Comparison of ENCODE assay signal across 19 cellular contexts in genomic region chr1:163673756-163674155, GRCh38.
A peak's percentile ranks its signal among the peaks of the same experiment; 100 is the strongest.
DNase-seq lines count a peak whose midpoint lies in the region; TF ChIP-seq lines count a peak whose summit lies in the region.
"Had no signal": no experiment of that assay in that cellular context is flagged by ENCODE, and none has a peak within 500 bp of the region (broad histone marks: within the 10 kb centered on the region; RNA-seq: fewer than 3 reads in every experiment).

No MANE protein-coding gene starts in this region.

- TF ChIP-seq EP300 in SK-N-SH (IDR thresholded peaks at IDR 0.05; ENCODE audit: borderline replicate concordance in 1 of 2, low read depth in 1 of 2, low read length in 1 of 2) = no peak

- H3K9me3 ChIP-seq in MM.1S (replicated peaks; ENCODE audit: insufficient read depth, low read length) (no peaks in the 10 kb centered on the region; the same call in 1 of the 2 replicates), SK-N-SH (no peaks in the 10 kb centered on the region)
- H3K9me3 ChIP-seq: BLaER1, suprapubic skin had no signal

- H3K27ac ChIP-seq in MM.1S (ENCODE audit: low read length) = no peak overlapping the region
- no peak overlapping the region for H3K27ac ChIP-seq in SK-N-SH (ENCODE audit: low read depth in 2 of 2, low read length in 1 of 2)
- H3K27ac ChIP-seq: BLaER1, PC-9, suprapubic skin had no signal

- H3K27me3 ChIP-seq in MM.1S (replicated peaks; ENCODE audit: insufficient read depth, low read length) = no peaks in the 10 kb centered on the region
- H3K27me3 ChIP-seq in SK-N-SH (ENCODE audit: insufficient read depth) = no peaks in the 10 kb centered on the region
- H3K27me3 ChIP-seq: BLaER1, suprapubic skin had no signal

- no peak for TF ChIP-seq CTCF in fibroblast of villous mesenchyme (IDR thresholded peaks at IDR 0.05; ENCODE audit: insufficient read depth, low read depth, low read length)
- no peak for TF ChIP-seq CTCF in MM.1S (IDR thresholded peaks at IDR 0.05; ENCODE audit: low read length)
- TF ChIP-seq CTCF in SK-N-SH (IDR thresholded peaks at IDR 0.05) = no peak

- POLR2A ChIA-PET in SK-N-SH (lab: Yijun Ruan, JAX) = no interaction called here

- no peaks in the 10 kb centered on the region for H3K4me1 ChIP-seq in MM.1S (ENCODE audit: low read length)
- H3K4me1 ChIP-seq in SK-N-SH (ENCODE audit: control insufficient read depth in 1 of 2, insufficient read depth in 2 of 2, low read depth in 1 of 2, low read length in 1 of 2) = no peaks in the 10 kb centered on the region
- H3K4me1 ChIP-seq: BLaER1, suprapubic skin had no signal

- DNase-seq in D341Med (ENCODE audit: low spot score) (peak; percentile 53), NCI-H82 treated with DMSO at 0.1 percent for 48 hours (lab: John Stamatoyannopoulos, UW; ENCODE audit: unreplicated experiment) (peak; percentile 87), fibroblast of villous mesenchyme (ENCODE audit: low read depth) (peak; percentile 71), retina (peak; percentile 32), MM.1S (no peak), SK-N-SH (no peak)
- DNase-seq in stimulated activated CD4-positive, alpha-beta T cell treated with anti-CD3 and anti-CD28 coated beads, Interleukin-2, amount 100 ng/mL, for 48 hours = no peak
- no peak for DNase-seq in activated effector memory CD4-positive, alpha-beta T cell treated with Interleukin-2 at 50 U/mL for 16 hours
- DNase-seq: activated B cell treated with CpG ODN at 0.5 μM for 24 hours; activated naive CD4-positive, alpha-beta T cell treated with anti-CD3 and anti-CD28 coated beads, Interleukin-2, amount 50 U/mL, for 16 hours; DND-41; Karpas-422; NCI-H1694 treated with DMSO at 0.1 percent for 48 hours; NCI-H526 treated with DMSO at 0.1 percent for 48 hours; PC-9; SW 1271 had no signal

- H3K4me2 ChIP-seq in MM.1S (ENCODE audit: low read depth, low read length) = no peak overlapping the region
- H3K4me2 ChIP-seq in SK-N-SH = no peak overlapping the region
- H3K4me2 ChIP-seq: BLaER1, PC-9 had no signal

- H3K9ac ChIP-seq in MM.1S (ENCODE audit: low read length) = no peak overlapping the region
- H3K9ac ChIP-seq in SK-N-SH = no peak overlapping the region
- H3K9ac ChIP-seq: BLaER1 had no signal

- CTCF ChIA-PET in SK-N-SH (lab: Yijun Ruan, JAX) = no interaction called here

- TF ChIP-seq RAD21 in SK-N-SH (IDR thresholded peaks at IDR 0.05; ENCODE audit: low read length) = no peak

- no peaks in the 10 kb centered on the region for H4K20me1 ChIP-seq in MM.1S (ENCODE audit: insufficient read depth, low read length)
- H4K20me1 ChIP-seq in SK-N-SH (ENCODE audit: insufficient read depth) = no peaks in the 10 kb centered on the region
- H4K20me1 ChIP-seq: BLaER1 had no signal

- no peaks in the 10 kb centered on the region for H3K36me3 ChIP-seq in MM.1S (replicated peaks; ENCODE audit: insufficient read depth, low read length)
- no peaks in the 10 kb centered on the region for H3K36me3 ChIP-seq in SK-N-SH (replicated peaks in 1 of 2; ENCODE audit: control insufficient read depth in 1 of 2, insufficient read depth in 2 of 2, low read length in 1 of 2)
- H3K36me3 ChIP-seq: BLaER1, suprapubic skin had no signal

- 33% methylated on average over 8 of the region's 8 CpGs for WGBS in SK-N-SH (ENCODE audit: low lambda C conversion rate)

- H3F3A ChIP-seq in MM.1S (ENCODE audit: insufficient read depth, low read length) (no peaks in the 10 kb centered on the region), SK-N-SH (replicated peaks; ENCODE audit: insufficient read depth) (no peaks in the 10 kb centered on the region)

- H2AFZ ChIP-seq in MM.1S (ENCODE audit: low read length) (no peak overlapping the region), SK-N-SH (ENCODE audit: low read depth) (no peak overlapping the region)
- H2AFZ ChIP-seq: PC-9 had no signal

- H3K4me3 ChIP-seq in fibroblast of villous mesenchyme (ENCODE audit: low read depth, low read length) (no peak overlapping the region), MM.1S (ENCODE audit: low read length) (no peak overlapping the region), SK-N-SH (ENCODE audit: low read depth in 2 of 2, low read length in 1 of 2) (no peak overlapping the region)
- H3K4me3 ChIP-seq: BLaER1, GM12878, PC-9, suprapubic skin had no signal

- no peaks in the 10 kb centered on the region for H3K79me2 ChIP-seq in MM.1S (ENCODE audit: low read length)
- no peaks in the 10 kb centered on the region for H3K79me2 ChIP-seq in SK-N-SH (ENCODE audit: insufficient read depth)

- no peaks in the 10 kb centered on the region for H3K9me2 ChIP-seq in MM.1S (replicated peaks; ENCODE audit: insufficient read depth, low read length)
- H3K9me2 ChIP-seq in SK-N-SH = no peaks in the 10 kb centered on the region

TF ChIP-seq in SK-N-SH, 30 proteins besides CTCF, POLR2A, EP300 and RAD21:
- TF ChIP-seq MXI1 (IDR thresholded peaks at IDR 0.05; ENCODE audit: low read depth, low read length) (no peak), RCOR1 (IDR thresholded peaks at IDR 0.05; ENCODE audit: low read length) (no peak), CHD2 (IDR thresholded peaks at IDR 0.05; ENCODE audit: low read length, partially characterized antibody) (no peak), IRF3 (IDR thresholded peaks at IDR 0.05; ENCODE audit: low read depth, low read length) (no peak), RFX5 (IDR thresholded peaks at IDR 0.05; ENCODE audit: low read length) (no peak), NRF1 (IDR thresholded peaks at IDR 0.05; ENCODE audit: low read depth, low read length) (no peak), JUND (IDR thresholded peaks at IDR 0.05) (no peak), TCF12 (IDR thresholded peaks at IDR 0.05) (no peak), REST (IDR thresholded peaks at IDR 0.05; ENCODE audit: low read depth, low read length) (no peak), USF1 (IDR thresholded peaks at IDR 0.05; ENCODE audit: borderline replicate concordance, low read depth) (no peak), FOSL2 (IDR thresholded peaks at IDR 0.05; ENCODE audit: borderline replicate concordance, low read depth) (no peak), PBX3 (IDR thresholded peaks at IDR 0.05) (no peak)
TF ChIP-seq in SK-N-SH: peak in this region for 0.

Comparison
In these comparisons a context has a peak if more than half of its experiments do, and no peak if none do; other contexts are left out.
1. DNase-seq: peak in D341Med (single experiment), NCI-H82 treated with DMSO at 0.1 percent for 48 hours (single experiment), fibroblast of villous mesenchyme (single experiment) and retina (single experiment); none in stimulated activated CD4-positive, alpha-beta T cell treated with anti-CD3 and anti-CD28 coated beads, Interleukin-2, amount 100 ng/mL, for 48 hours (0 of 2), MM.1S (single experiment), SK-N-SH (single experiment) and activated effector memory CD4-positive, alpha-beta T cell treated with Interleukin-2 at 50 U/mL for 16 hours (single experiment).